In genomic region chr2:105315314-105315713, GRCh38 we compare ENCODE assay signal across 15 cellular contexts.
A peak's percentile ranks its signal among the peaks of the same experiment; 100 is the strongest.
DNase-seq lines count a peak whose midpoint lies in the region; ATAC-seq lines count a peak whose summit lies in the region.
"Had no signal": no experiment of that assay in that cellular context is flagged by ENCODE, and none has a peak within 500 bp of the region (broad histone marks: within the 10 kb centered on the region; RNA-seq: fewer than 3 reads in every experiment).

No MANE protein-coding gene starts in this region.

- no peak for DNase-seq in HK-2 (ENCODE audit: unreplicated experiment)
- no peak for DNase-seq in putamen (ENCODE audit: low spot score)
- no peak for DNase-seq in NCI-H1417 treated with DMSO at 0.1 percent for 48 hours (lab: John Stamatoyannopoulos, UW)
- no peak for DNase-seq in NCI-H187 treated with DMSO at 0.1 percent for 48 hours (lab: John Stamatoyannopoulos, UW)
- DNase-seq: DMS79 treated with DMSO at 0.1 percent for 48 hours; effector CD4-positive, alpha-beta T cell; immature natural killer cell; KG1; mucosa of descending colon; NCI-H1694 treated with DMSO at 0.1 percent for 48 hours; SIG-M5 had no signal

- peak; percentile 73 for ATAC-seq in GM18499 (IDR thresholded peaks at IDR 0.05; ENCODE audit: insufficient read depth, unreplicated experiment)
- peak; percentile 59 for ATAC-seq in GM19351 (IDR thresholded peaks at IDR 0.05; ENCODE audit: unreplicated experiment)
- ATAC-seq in HG02759 (IDR thresholded peaks at IDR 0.05; ENCODE audit: unreplicated experiment) = peak; percentile 70
- peak; percentile 38 for ATAC-seq in HG03460 (IDR thresholded peaks at IDR 0.05; ENCODE audit: unreplicated experiment)
- ATAC-seq: mucosa of descending colon had no signal
